32 cellular contexts compared by ENCODE assay signal in the genomic region with DNA sequence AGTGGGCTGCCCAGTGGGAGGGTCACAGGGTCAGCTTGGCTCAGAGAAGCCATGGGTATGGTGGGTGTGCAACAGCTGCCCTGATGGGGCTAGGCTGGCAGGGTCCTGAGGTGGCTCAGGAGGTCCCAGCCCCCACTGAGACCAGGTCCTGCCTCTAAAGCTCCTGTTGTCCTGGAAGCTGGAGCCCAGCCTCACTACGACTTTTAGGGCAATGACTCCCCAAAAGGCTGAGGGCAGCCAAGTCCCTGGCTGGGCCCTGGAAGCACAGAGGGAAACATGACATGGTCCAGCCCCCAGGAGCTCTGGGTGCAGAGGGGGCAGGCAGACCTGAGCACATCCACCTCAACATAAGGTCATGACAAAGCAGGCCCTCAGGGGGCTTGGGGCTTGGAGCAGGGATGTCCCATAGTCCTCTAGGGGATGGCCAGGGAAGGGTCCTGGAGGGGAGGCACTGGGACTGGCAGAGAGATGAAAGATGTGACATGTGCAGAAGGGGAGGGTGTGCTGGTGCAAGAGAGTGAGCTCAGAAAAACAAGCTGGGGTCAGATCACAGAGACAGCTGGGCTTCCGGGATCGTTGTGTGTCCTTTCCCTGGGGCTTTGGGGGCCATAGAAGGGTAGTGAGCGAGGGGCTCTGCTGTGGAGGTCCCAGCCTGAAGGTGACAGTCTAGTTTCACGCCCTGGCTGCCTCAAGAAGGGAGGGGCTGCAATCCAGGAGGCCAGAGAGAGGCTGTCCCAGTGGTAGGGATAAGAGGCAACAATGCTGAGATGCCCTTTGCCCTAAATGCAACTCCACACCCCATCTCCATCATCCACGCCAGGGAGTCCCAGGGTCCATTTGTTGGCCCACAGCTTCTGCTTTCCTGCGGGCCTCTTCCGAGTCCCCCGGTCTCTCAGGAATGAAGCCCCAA. TPM values are rescaled to one million over a fixed set of nuclear protein-coding genes. Genes with fewer than 3 reads are reported as not detected.
"Had no signal": no experiment of that assay in that cellular context is flagged by ENCODE, and none has a peak within 500 bp of the region (broad histone marks: within the 10 kb centered on the region; RNA-seq: fewer than 3 reads in every experiment).

No MANE protein-coding gene starts in this region.

- H3K36me3 ChIP-seq: esophagus muscularis mucosa, lower lobe of right lung, neural progenitor cell, stomach, suprapubic skin, uterus had no signal

- H3K27ac ChIP-seq: esophagus muscularis mucosa, lower lobe of right lung, neural progenitor cell, skin epidermis, suprapubic skin, uterus had no signal

- H3K4me2 ChIP-seq: neural progenitor cell had no signal

- H3K4me1 Mint-ChIP-seq: activated T-helper 17 cell treated with anti-CD3 and anti-CD28 coated beads, Interleukin-2, amount 50 U/mL, for 72 hours had no signal

- H3K27me3 ChIP-seq: esophagus muscularis mucosa, neural progenitor cell, stomach, suprapubic skin, uterus had no signal

- H2AFZ ChIP-seq: neural progenitor cell had no signal

- DNase-seq: activated CD4-positive, alpha-beta T cell treated with anti-CD3 and anti-CD28 coated beads for 1 hour; activated CD4-positive, alpha-beta T cell treated with anti-CD3 and anti-CD28 coated beads, Interleukin-2, amount 50 U/mL, for 1 hour; activated CD8-positive, alpha-beta memory T cell treated with anti-CD3 and anti-CD28 coated beads for 24 hours; activated CD8-positive, alpha-beta memory T cell treated with anti-CD3 and anti-CD28 coated beads, Interleukin-2, amount 50 U/mL, for 4 hours; activated T-cell treated with anti-CD3 and anti-CD28 coated beads, Interleukin-2, amount 50 U/mL, for 24 hours; aorta; effector memory CD8-positive, alpha-beta T cell; hippocampal formation; left cardiac atrium; lower lobe of right lung; mesendoderm; naive B cell; right cardiac atrium; stimulated activated CD4-positive, alpha-beta T cell treated with anti-CD3 and anti-CD28 coated beads, Interleukin-2, amount 100 ng/mL, for 24 hours; stomach; T-helper 9 cell; trophoblast cell; uterus had no signal

- ATAC-seq: activated naive CD4-positive, alpha-beta T cell treated with anti-CD3 and anti-CD28 coated beads, Interleukin-2, amount 50 U/mL, for 72 hours; activated T-helper 17 cell treated with anti-CD3 and anti-CD28 coated beads, Interleukin-2, amount 50 U/mL, for 72 hours; effector memory CD8-positive, alpha-beta T cell; left cardiac atrium; lower lobe of right lung; right cardiac atrium; stimulated activated effector memory CD8-positive, alpha-beta T cell treated with anti-CD3 and anti-CD28 coated beads, Interleukin-12 subunit alpha, Interleukin-12 subunit beta, amount 100 ng/mL, for 72 hours had no signal

- H3K9me3 ChIP-seq: esophagus muscularis mucosa, lower lobe of right lung, mucosa of descending colon, stomach, suprapubic skin, uterus had no signal

- H3K27ac Mint-ChIP-seq: activated naive CD4-positive, alpha-beta T cell treated with anti-CD3 and anti-CD28 coated beads, Interleukin-2, amount 50 U/mL, for 72 hours; activated T-cell treated with anti-CD3 and anti-CD28 coated beads, Interleukin-2, amount 50 U/mL, for 24 hours; activated T-helper 17 cell treated with anti-CD3 and anti-CD28 coated beads, Interleukin-2, amount 50 U/mL, for 72 hours; neural progenitor cell; progenitor cell of endocrine pancreas; stimulated activated effector memory CD8-positive, alpha-beta T cell treated with anti-CD3 and anti-CD28 coated beads, Interleukin-12 subunit alpha, Interleukin-12 subunit beta, amount 100 ng/mL, for 72 hours had no signal

- H3K4me3 ChIP-seq: esophagus muscularis mucosa, lower lobe of right lung, mucosa of descending colon, neural progenitor cell, skin epidermis, stomach, suprapubic skin, uterus had no signal

- H3K4me1 ChIP-seq: esophagus muscularis mucosa, lower lobe of right lung, neural progenitor cell, uterus had no signal

- H3K4me3 Mint-ChIP-seq: activated T-cell treated with anti-CD3 and anti-CD28 coated beads, Interleukin-2, amount 50 U/mL, for 24 hours; activated T-helper 17 cell treated with anti-CD3 and anti-CD28 coated beads, Interleukin-2, amount 50 U/mL, for 72 hours; brain; effector memory CD8-positive, alpha-beta T cell; naive B cell; neural progenitor cell; stimulated activated effector memory CD8-positive, alpha-beta T cell treated with anti-CD3 and anti-CD28 coated beads, Interleukin-12 subunit alpha, Interleukin-12 subunit beta, amount 100 ng/mL, for 72 hours had no signal

- H3K27me3 Mint-ChIP-seq: activated T-cell treated with anti-CD3 and anti-CD28 coated beads, Interleukin-2, amount 50 U/mL, for 24 hours; activated T-helper 17 cell treated with anti-CD3 and anti-CD28 coated beads, Interleukin-2, amount 50 U/mL, for 72 hours; naive B cell; progenitor cell of endocrine pancreas had no signal

- H3K9ac ChIP-seq: neural progenitor cell had no signal

- H3K36me3 Mint-ChIP-seq: activated naive CD4-positive, alpha-beta T cell treated with anti-CD3 and anti-CD28 coated beads, Interleukin-2, amount 50 U/mL, for 72 hours; brain; naive B cell; neural progenitor cell; stimulated activated effector memory CD8-positive, alpha-beta T cell treated with anti-CD3 and anti-CD28 coated beads, Interleukin-12 subunit alpha, Interleukin-12 subunit beta, amount 100 ng/mL, for 72 hours had no signal

- H3K9me3 Mint-ChIP-seq: activated naive CD4-positive, alpha-beta T cell treated with anti-CD3 and anti-CD28 coated beads, Interleukin-2, amount 50 U/mL, for 72 hours; activated T-cell treated with anti-CD3 and anti-CD28 coated beads, Interleukin-2, amount 50 U/mL, for 24 hours; activated T-helper 17 cell treated with anti-CD3 and anti-CD28 coated beads, Interleukin-2, amount 50 U/mL, for 72 hours; brain; effector memory CD8-positive, alpha-beta T cell; neural progenitor cell; stimulated activated effector memory CD8-positive, alpha-beta T cell treated with anti-CD3 and anti-CD28 coated beads, Interleukin-12 subunit alpha, Interleukin-12 subunit beta, amount 100 ng/mL, for 72 hours had no signal

RNA-seq across cellular contexts. Expression of gene ITIH3, which starts 0.6 kb away (rescaled TPM):
- total RNA-seq: activated naive CD4-positive, alpha-beta T cell treated with anti-CD3 and anti-CD28 coated beads, Interleukin-2, amount 50 U/mL, for 72 hours; activated T-helper 17 cell treated with anti-CD3 and anti-CD28 coated beads, Interleukin-2, amount 50 U/mL, for 72 hours; frontal cortex; T-helper 1 cell treated with Interleukin-12 subunit alpha and Interleukin-12 subunit beta and Interleukin-4 antibody, amounts not matched to agents 30 ng/mL and 1 ng/mL, for 36 hours had no signal

RNA-seq across cellular contexts. Expression of gene ITIH1, which starts 16.6 kb away (rescaled TPM):
- total RNA-seq: activated naive CD4-positive, alpha-beta T cell treated with anti-CD3 and anti-CD28 coated beads, Interleukin-2, amount 50 U/mL, for 72 hours; activated T-helper 17 cell treated with anti-CD3 and anti-CD28 coated beads, Interleukin-2, amount 50 U/mL, for 72 hours; aorta; dermis microvascular lymphatic vessel endothelial cell; esophagus muscularis mucosa; frontal cortex; left cardiac atrium; lower lobe of right lung; mucosa of descending colon; osteocyte; right cardiac atrium; stomach; T-helper 1 cell treated with Interleukin-12 subunit alpha and Interleukin-12 subunit beta and Interleukin-4 antibody, amounts not matched to agents 30 ng/mL and 1 ng/mL, for 36 hours had no signal

RNA-seq across cellular contexts. Expression of gene MUSTN1, which starts 40.9 kb away (rescaled TPM):
- total RNA-seq: dermis microvascular lymphatic vessel endothelial cell, frontal cortex, progenitor cell of endocrine pancreas had no signal
